Comparison of ENCODE assay signal across 22 cellular contexts in the genomic region with DNA sequence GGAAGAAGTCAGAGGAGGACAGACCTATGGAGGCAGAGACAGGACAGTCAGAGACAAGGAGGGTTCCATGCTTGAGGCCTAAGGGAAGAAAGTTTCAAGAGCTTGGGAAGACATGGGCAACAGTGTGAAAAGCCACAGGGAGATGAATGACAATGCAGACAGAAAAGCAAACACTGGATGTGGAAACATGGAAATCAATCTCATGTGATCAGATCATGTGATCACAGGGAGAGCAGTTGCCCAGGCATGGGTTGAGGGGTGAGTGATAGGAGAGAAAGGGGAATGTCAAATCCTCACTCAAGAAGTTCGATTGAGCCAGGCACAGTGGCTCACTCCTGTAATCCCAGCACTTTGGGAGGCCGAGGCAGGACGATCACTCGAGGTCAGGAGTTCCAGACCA. TPM values are rescaled to one million over a fixed set of nuclear protein-coding genes. Genes with fewer than 3 reads are reported as not detected.
DNase-seq lines count a peak whose midpoint lies in the region; ATAC-seq, FAIRE-seq and TF ChIP-seq lines count a peak whose summit lies in the region.
"Had no signal": no experiment of that assay in that cellular context is flagged by ENCODE, and none has a peak within 500 bp of the region (broad histone marks: within the 10 kb centered on the region; RNA-seq: fewer than 3 reads in every experiment).

No MANE protein-coding gene starts in this region.

- H3K27me3 ChIP-seq in H7 (ENCODE audit: control insufficient read depth, insufficient read depth, low read length) = no peaks in the 10 kb centered on the region
- no peaks in the 10 kb centered on the region for H3K27me3 ChIP-seq in GM12878 (replicated peaks in 1 of 2; ENCODE audit: control insufficient read depth in 2 of 2, insufficient read depth in 2 of 2, low read length in 1 of 2)
- no peaks in the 10 kb centered on the region for H3K27me3 ChIP-seq in lower lobe of right lung (ENCODE audit: low read depth)
- no peaks in the 10 kb centered on the region for H3K27me3 ChIP-seq in upper lobe of left lung
- no peaks in the 10 kb centered on the region for H3K27me3 ChIP-seq in Caco-2 (replicated peaks; ENCODE audit: control insufficient read depth, insufficient read depth, low read length)
- H3K27me3 ChIP-seq: MG63 had no signal

- peak; percentile 10 for DNase-seq in H7
- DNase-seq in GM12878 (ENCODE audit: low read depth, low spot score) = no peak
- DNase-seq in lower lobe of right lung = no peak
- no peak for DNase-seq in upper lobe of left lung
- DNase-seq in Caco-2 = no peak
- no peak for DNase-seq in activated CD8-positive, alpha-beta memory T cell treated with anti-CD3 and anti-CD28 coated beads for 24 hours
- DNase-seq: ACHN, DMS 273 treated with DMSO at 0.1 percent for 48 hours, DND-41, H9, MG63, NCI-H1092 treated with DMSO at 0.1 percent for 48 hours, NCI-H146, NCI-H2081 treated with DMSO at 0.1 percent for 48 hours, NCI-H82, OCI-M1, Right ventricle myocardium superior, T-cell had no signal

- H3K79me2 ChIP-seq in GM12878 (ENCODE audit: control insufficient read depth, insufficient read depth, low read length) = no peaks in the 10 kb centered on the region

- H3K4me1 Mint-ChIP-seq in Caco-2 (ENCODE audit: low read depth, unreplicated experiment) = peaks cover 6% of the 10 kb centered on the region
- H3K4me1 Mint-ChIP-seq: T-cell had no signal

- TF ChIP-seq EP300 in GM12878 (IDR thresholded peaks at IDR 0.05; ENCODE audit: borderline replicate concordance in 1 of 2, control insufficient read depth in 1 of 2, low read depth in 2 of 2, low read length in 2 of 2) (no peak), upper lobe of left lung (IDR thresholded peaks at IDR 0.05) (no peak)

- H3K9ac ChIP-seq in GM12878 (ENCODE audit: control insufficient read depth, insufficient read depth, low read length) = no peak overlapping the region

- H3K27ac ChIP-seq in GM12878 (ENCODE audit: control insufficient read depth, insufficient read depth) = no peak overlapping the region
- H3K27ac ChIP-seq in lower lobe of right lung = peak overlapping the region; percentile 80
- H3K27ac ChIP-seq in upper lobe of left lung = peak overlapping the region; percentile 72 to 85 (median 82)
- H3K27ac ChIP-seq: C4-2B had no signal

- no peak for ATAC-seq in GM12878
- ATAC-seq in lower lobe of right lung = no peak
- no peak for ATAC-seq in upper lobe of left lung (ENCODE audit: low FRiP score in 2 of 2)
- ATAC-seq in GM19035 (IDR thresholded peaks at IDR 0.05; ENCODE audit: unreplicated experiment) = no peak
- ATAC-seq: SK-N-SH treated with all-trans-retinoic acid at 6 μM for 48 hours, T-cell had no signal

- in situ Hi-C loops in GM12878 (cut with MboI) = no loop called here

- CTCF ChIA-PET in GM12878 (lab: Yijun Ruan, JAX) = no interaction called here
- CTCF ChIA-PET in Caco-2 (lab: Charles Lee) = no interaction called here

- SMC1A ChIA-PET in GM12878 (lab: Charles Lee; ENCODE audit: uncharacterized antibody, unreplicated experiment) = interaction anchor here (1.2 kb wide), 1 partner anchor 9 kb away, joined by 3 read pairs; no protein-coding TSS in a partner anchor

- no peaks in the 10 kb centered on the region; the same call in 1 of the 2 replicates for H3K4me1 ChIP-seq in GM12878 (ENCODE audit: control insufficient read depth, insufficient read depth, low read length)
- peaks cover 70% of the 10 kb centered on the region for H3K4me1 ChIP-seq in lower lobe of right lung
- peaks cover 34 to 70% (median 51%) of the 10 kb centered on the region in 4 donors for H3K4me1 ChIP-seq in upper lobe of left lung
- H3K4me1 ChIP-seq in Caco-2 = no peaks in the 10 kb centered on the region

- WGBS in GM12878 (ENCODE audit: insufficient coverage, insufficient replicate concordance, low lambda C conversion rate, missing lambda C conversion rate) = 81% methylated on average over 4 of the region's 4 CpGs
- WGBS in upper lobe of left lung, 2 donors = 81 to 86% methylated on average over 4 of the region's 4 CpGs

- no peak overlapping the region for H3K4me3 ChIP-seq in H7 (ENCODE audit: insufficient read depth, low read depth, low read length)
- no peak overlapping the region for H3K4me3 ChIP-seq in GM12878
- no peak overlapping the region for H3K4me3 ChIP-seq in lower lobe of right lung
- no peak overlapping the region for H3K4me3 ChIP-seq in upper lobe of left lung
- H3K4me3 ChIP-seq in Caco-2 (ENCODE audit: low read depth, low read length) = no peak overlapping the region
- H3K4me3 ChIP-seq: MG63 had no signal

- TF ChIP-seq CTCF in GM12878 (IDR thresholded peaks at IDR 0.05 in 2 of 3, conservative IDR thresholded peaks at IDR 0.05 in 1 of 3; ENCODE audit: control insufficient read depth in 2 of 3, extremely low read depth in 1 of 3, insufficient read depth in 1 of 3, low read depth in 3 of 3, low read length in 3 of 3) (no peak), lower lobe of right lung (IDR thresholded peaks at IDR 0.05) (no peak), upper lobe of left lung (IDR thresholded peaks at IDR 0.05) (no peak), Caco-2 (IDR thresholded peaks at IDR 0.05; ENCODE audit: insufficient read depth in 1 of 2, low read depth in 1 of 2, low read length in 1 of 2, severe bottlenecking in 1 of 2, unreplicated experiment in 1 of 2) (no peak)

- H3K36me3 ChIP-seq in H7 (replicated peaks; ENCODE audit: control insufficient read depth, insufficient read depth, low read length) (no peaks in the 10 kb centered on the region), GM12878 (ENCODE audit: control insufficient read depth in 2 of 2, insufficient read depth in 2 of 2, low read length in 1 of 2) (peaks cover 0 to 9% of the 10 kb centered on the region in 2 experiments; a peak in 2 of 4 replicates), lower lobe of right lung (no peaks in the 10 kb centered on the region), upper lobe of left lung (no peaks in the 10 kb centered on the region), Caco-2 (ENCODE audit: control insufficient read depth, insufficient read depth, low read length) (no peaks in the 10 kb centered on the region)
- H3K36me3 ChIP-seq: MG63 had no signal

- RAD21 ChIA-PET in GM12878 (lab: Charles Lee; ENCODE audit: unreplicated experiment) = interaction anchor here (0.8 to 2.7 kb wide), 2 partner anchors 11 to 27 kb away, joined by 4 to 13 read pairs; no protein-coding TSS in a partner anchor

- H3K27me3 Mint-ChIP-seq in Caco-2 (ENCODE audit: insufficient read depth, unreplicated experiment) = no peaks in the 10 kb centered on the region

- BruUV-seq in GM12878 (replicated peaks; lab: Mats Ljungman, UMichigan) (no TSS peak), Caco-2 (replicated peaks; lab: Mats Ljungman, UMichigan) (no TSS peak)

- TF ChIP-seq POLR2A in GM12878 (IDR thresholded peaks at IDR 0.05; ENCODE audit: low read depth, low read length) (no peak), upper lobe of left lung (IDR thresholded peaks at IDR 0.05) (no peak)

- H3K9me3 Mint-ChIP-seq in Caco-2 (ENCODE audit: unreplicated experiment) = no peaks in the 10 kb centered on the region
- H3K9me3 Mint-ChIP-seq: T-cell had no signal

- no peaks in the 10 kb centered on the region for H3K36me3 Mint-ChIP-seq in Caco-2 (ENCODE audit: insufficient read depth, unreplicated experiment)
- H3K36me3 Mint-ChIP-seq: T-cell had no signal

- H2AFZ ChIP-seq in GM12878 (ENCODE audit: control insufficient read depth, low read depth, low read length) = no peak overlapping the region

- H3K27ac Mint-ChIP-seq in Caco-2 (ENCODE audit: unreplicated experiment) = no peak overlapping the region
- H3K27ac Mint-ChIP-seq: H9, T-cell had no signal

- FAIRE-seq in GM12878 (lab: Jason Lieb, UNC) = peak; percentile 31

- H3K4me3 Mint-ChIP-seq in Caco-2 (ENCODE audit: unreplicated experiment) = no peak overlapping the region
- H3K4me3 Mint-ChIP-seq: H9, T-cell had no signal

- no peaks in the 10 kb centered on the region for H3K9me3 ChIP-seq in GM12878 (replicated peaks; ENCODE audit: control insufficient read depth, insufficient read depth, low read length)
- no peaks in the 10 kb centered on the region for H3K9me3 ChIP-seq in lower lobe of right lung
- no peaks in the 10 kb centered on the region for H3K9me3 ChIP-seq in upper lobe of left lung
- H3K9me3 ChIP-seq in Caco-2 = no peaks in the 10 kb centered on the region
- H3K9me3 ChIP-seq: MG63 had no signal

- intact Hi-C loops in GM12878 (cut with micrococcal nuclease; ENCODE audit: unreplicated experiment) = no loop called here
- intact Hi-C loops in lower lobe of right lung (cut with DNase I) = no loop called here
- intact Hi-C loops in Caco-2 (cut with micrococcal nuclease; ENCODE audit: unreplicated experiment) = no loop called here

- TF ChIP-seq RAD21 in GM12878 (IDR thresholded peaks at IDR 0.05; ENCODE audit: insufficient read depth, low read depth, low read length) = no peak

- no peaks in the 10 kb centered on the region; the same call in 1 of the 2 replicates for H4K20me1 ChIP-seq in GM12878 (ENCODE audit: control insufficient read depth, insufficient read depth)

- H3K4me2 ChIP-seq in GM12878 (ENCODE audit: control insufficient read depth, insufficient read depth) = no peak overlapping the region

- POLR2A ChIA-PET in GM12878 (lab: Charles Lee) (interaction anchor here (0.6 kb wide), 1 partner anchor 39 kb away, joined by 3 read pairs; no protein-coding TSS in a partner anchor), Caco-2 (lab: Charles Lee) (no interaction called here)

RNA-seq across cellular contexts. Expression of gene PTAFR, which starts 17.2 kb away (rescaled TPM):
- 0.55 and 0.81 TPM in 2 replicates for total RNA-seq in H7 (2014; rRNA removed; shearing (Covaris generic))
- 63.0 and 72.4 TPM in 2 replicates for total RNA-seq in GM12878 (2013; cell fraction: nucleolus; rRNA removed)
- total RNA-seq in GM12878 (2014; rRNA removed) (18.1 and 23.9 TPM in 2 replicates), GM12878 (2014; rRNA removed; fragmentation: Illumina TruSeq; extraction: Trizol) (20.1 and 20.2 TPM in 2 replicates), GM12878 (2021) (25.5 and 28.4 TPM in 2 replicates), lower lobe of right lung (52.8 TPM), upper lobe of left lung (10 to 100 TPM; 10.5 to 42.3 (median 22.0) TPM), Caco-2 (2022) (0.12 and 0.32 TPM in 2 replicates)
- polyA plus RNA-seq in GM12878 (2011; ENCODE audit: low read depth) = 5.8 TPM
- polyA plus RNA-seq in GM12878 (2011; rRNA removed) (167 and 251 TPM in 2 replicates), GM12878 (2014; fragmentation: Illumina TruSeq; extraction: Trizol) (30.6 and 31.1 TPM in 2 replicates), GM12878 (2014; fragmentation: Nextera tagmentation; extraction: Ambion mirVana) (10 to 100 TPM; 29.8 to 57.7 TPM), GM12878 (2014; rRNA removed) (25.5 and 31.3 TPM in 2 replicates), GM12878 (2016; fragmentation: Nextera tagmentation; extraction: Ambion mirVana) (10 to 100 TPM; 17.5 to 18.2 TPM)
- polyA plus RNA-seq in GM12878 (2011; cell fraction: cytosol; rRNA removed) = 376 and 431 TPM in 2 replicates
- 49.8 and 57.4 TPM in 2 replicates for polyA plus RNA-seq in GM12878 (2011; cell fraction: nucleus; rRNA removed)
- 7.3 and 10.0 TPM in 2 replicates for polyA plus RNA-seq in GM12878 (2012)
- 334 and 394 TPM in 2 replicates for polyA minus RNA-seq in GM12878 (2011; rRNA and poly(A)+ RNA removed)
- polyA minus RNA-seq in GM12878 (2011; cell fraction: cytosol; rRNA and poly(A)+ RNA removed) = 67.7 and 82.6 TPM in 2 replicates
- 16.6 and 29.9 TPM in 2 replicates for polyA minus RNA-seq in GM12878 (2011; cell fraction: nucleus; rRNA and poly(A)+ RNA removed)
- total RNA-seq: NCI-H460 had no signal
